ENCODE assay signal across 19 cellular contexts in the genomic region with DNA sequence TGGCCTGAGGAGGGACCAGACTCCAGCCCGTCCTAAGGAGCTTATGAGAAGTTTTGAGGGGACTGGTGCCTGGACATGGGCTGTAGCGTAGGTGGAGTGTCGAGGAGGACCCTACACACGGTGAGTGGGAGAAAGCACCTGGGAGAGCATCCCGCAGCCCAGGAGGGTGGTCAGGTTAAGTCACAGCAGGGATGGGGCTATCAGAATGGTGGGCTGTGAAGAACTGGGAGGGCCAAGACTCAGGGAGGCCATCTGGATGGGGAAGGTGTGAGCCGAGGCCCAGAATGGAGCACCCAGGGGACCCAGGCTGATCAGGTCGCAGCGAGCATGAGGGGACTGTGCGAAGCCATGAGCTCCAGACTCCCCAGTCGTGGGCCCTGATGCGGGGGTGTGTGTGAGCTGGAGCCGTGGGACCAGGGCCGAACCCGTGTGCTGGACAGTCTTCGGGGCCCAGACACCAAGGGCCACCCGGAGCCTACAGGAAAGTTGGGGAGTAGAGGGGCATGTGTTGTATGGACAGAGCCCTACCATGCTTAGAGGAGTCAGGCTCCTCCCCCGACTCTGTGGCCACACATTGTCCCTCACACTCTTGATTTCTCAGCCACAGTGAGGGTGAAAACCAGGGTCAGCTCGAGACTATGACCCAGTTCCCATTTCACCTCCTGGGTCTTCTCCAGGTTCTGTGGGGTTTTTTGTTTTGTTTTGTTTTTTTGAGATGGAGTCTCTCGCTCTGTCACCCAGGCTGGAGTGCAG. TPM values are rescaled to one million over a fixed set of nuclear protein-coding genes. Genes with fewer than 3 reads are reported as not detected.
A peak's percentile ranks its signal among the peaks of the same experiment; 100 is the strongest.
DNase-seq lines count a peak whose midpoint lies in the region; ATAC-seq lines count a peak whose summit lies in the region.
"Had no signal": no experiment of that assay in that cellular context is flagged by ENCODE, and none has a peak within 500 bp of the region (broad histone marks: within the 10 kb centered on the region; RNA-seq: fewer than 3 reads in every experiment).

No MANE protein-coding gene starts in this region.

- H3K9ac ChIP-seq in GM23248 (0 out of 2 replicates have a peak overlapping the region, but pooled peaks have one; percentile 12), neuronal stem cell (ENCODE audit: low read depth, low read length, poor library complexity) (no peak overlapping the region)
- H3K9ac ChIP-seq: parathyroid adenoma had no signal

- peak; percentile 16 for ATAC-seq in activated CD8-positive, alpha-beta memory T cell treated with anti-CD3 and anti-CD28 coated beads, Interleukin-2, amount 10 ng/mL, durations not matched to agents 7 days and 5 days
- ATAC-seq in GM19452 (IDR thresholded peaks at IDR 0.05; ENCODE audit: unreplicated experiment), result no peak
- ATAC-seq: A549 had no signal

- no peak overlapping the region for H3K4me3 Mint-ChIP-seq in activated CD8-positive, alpha-beta memory T cell treated with anti-CD3 and anti-CD28 coated beads, Interleukin-2, amount 10 ng/mL, durations not matched to agents 7 days and 5 days
- H3K4me3 Mint-ChIP-seq in dendritic cell treated with granulocyte-macrophage colony-stimulating factor and Interleukin-4, amounts not matched to agents 40 ng/mL and 50 ng/mL, for 4 days, result no peak overlapping the region
- H3K4me3 Mint-ChIP-seq: activated B cell treated with CpG ODN at 0.5 μM for 24 hours had no signal

- no peaks in the 10 kb centered on the region for H3K27me3 ChIP-seq in GM23248 (replicated peaks; ENCODE audit: insufficient read depth)
- no peaks in the 10 kb centered on the region for H3K27me3 ChIP-seq in neuronal stem cell (ENCODE audit: control insufficient read depth in 3 of 3, insufficient read depth in 3 of 3, low read depth in 1 of 3, low read length in 3 of 3)

- H3K4me3 ChIP-seq in GM23248, result no peak overlapping the region
- H3K4me3 ChIP-seq in neuronal stem cell (ENCODE audit: low read length in 2 of 2), result no peak overlapping the region
- H3K4me3 ChIP-seq: A549, skin epidermis had no signal

- H3F3A ChIP-seq in GM23248 (ENCODE audit: insufficient read depth), result no peaks in the 10 kb centered on the region

- DNase-seq in activated CD8-positive, alpha-beta memory T cell treated with anti-CD3 and anti-CD28 coated beads, Interleukin-2, amount 10 ng/mL, durations not matched to agents 7 days and 5 days, result no peak
- no peak for DNase-seq in activated CD8-positive, alpha-beta memory T cell treated with anti-CD3 and anti-CD28 coated beads for 24 hours
- no peak for DNase-seq in GM23248
- DNase-seq in neuronal stem cell (ENCODE audit: low spot score), result no peak
- no peak for DNase-seq in stimulated activated CD4-positive, alpha-beta T cell treated with anti-CD3 and anti-CD28 coated beads, Interleukin-1b, Interleukin-23, amount 100 ng/mL, for 48 hours
- no peak for DNase-seq in COR-L47 (lab: John Stamatoyannopoulos, UW)
- DNase-seq: activated B cell treated with CpG ODN at 0.5 μM for 24 hours; central memory CD4-positive, alpha-beta T cell; effector memory CD4-positive, alpha-beta T cell; GOT3; Kasumi-1; midbrain; NCI-H1436; T-helper 1 cell had no signal

- H3K36me3 ChIP-seq in GM23248 (ENCODE audit: low read depth) (no peaks in the 10 kb centered on the region), neuronal stem cell (replicated peaks in 1 of 2; ENCODE audit: control insufficient read depth in 2 of 2, insufficient read depth in 2 of 2, low read length in 2 of 2) (peaks cover 0 to 4% of the 10 kb centered on the region in 2 donors)

- H3K9me3 ChIP-seq in GM23248 (ENCODE audit: low read depth) (no peaks in the 10 kb centered on the region), neuronal stem cell (replicated peaks in 1 of 2; ENCODE audit: control insufficient read depth in 2 of 2, insufficient read depth in 1 of 2, low read depth in 1 of 2, low read length in 2 of 2) (peaks cover 3 to 10% of the 10 kb centered on the region in 2 donors)
- H3K9me3 ChIP-seq: A549 had no signal

- no peak overlapping the region for H4K91ac ChIP-seq in neuronal stem cell (ENCODE audit: low read depth, low read length, poor library complexity)

- H2BK120ac ChIP-seq in neuronal stem cell (ENCODE audit: low read depth, low read length), result no peak overlapping the region

- H2BK5ac ChIP-seq in neuronal stem cell (ENCODE audit: low read length), result no peak overlapping the region

- peak overlapping the region; percentile 79 for H3K18ac ChIP-seq in neuronal stem cell (ENCODE audit: low read length)

- peak overlapping the region; percentile 48 for H3K4me2 ChIP-seq in GM23248 (ENCODE audit: unreplicated experiment)
- no peak overlapping the region for H3K4me2 ChIP-seq in neuronal stem cell (ENCODE audit: insufficient read depth, low read length, poor library complexity, severe bottlenecking)
- H3K4me2 ChIP-seq: A549 had no signal

- H4K8ac ChIP-seq in neuronal stem cell (ENCODE audit: low read depth, low read length), result no peak overlapping the region

- in situ Hi-C loops in GM23248 (cut with MboI), result no loop called here

- intact Hi-C loops in dendritic cell treated with granulocyte-macrophage colony-stimulating factor and Interleukin-4, amounts not matched to agents 40 ng/mL and 50 ng/mL, for 4 days (cut with micrococcal nuclease), result no loop called here

- H2AK5ac ChIP-seq in neuronal stem cell (ENCODE audit: low read depth, low read length), result peak overlapping the region; percentile 72

- H3K9me3 Mint-ChIP-seq in activated CD8-positive, alpha-beta memory T cell treated with anti-CD3 and anti-CD28 coated beads, Interleukin-2, amount 10 ng/mL, durations not matched to agents 7 days and 5 days (ENCODE audit: low read depth), result peaks cover 4% of the 10 kb centered on the region
- no peaks in the 10 kb centered on the region for H3K9me3 Mint-ChIP-seq in dendritic cell treated with granulocyte-macrophage colony-stimulating factor and Interleukin-4, amounts not matched to agents 40 ng/mL and 50 ng/mL, for 4 days

- peaks cover 13% of the 10 kb centered on the region for H3K36me3 Mint-ChIP-seq in activated CD8-positive, alpha-beta memory T cell treated with anti-CD3 and anti-CD28 coated beads, Interleukin-2, amount 10 ng/mL, durations not matched to agents 7 days and 5 days
- H3K36me3 Mint-ChIP-seq in dendritic cell treated with granulocyte-macrophage colony-stimulating factor and Interleukin-4, amounts not matched to agents 40 ng/mL and 50 ng/mL, for 4 days (ENCODE audit: low read depth), result peaks cover 14% of the 10 kb centered on the region

- peaks cover 29% of the 10 kb centered on the region for H3K79me1 ChIP-seq in neuronal stem cell (ENCODE audit: low read depth, low read length)

- H2BK15ac ChIP-seq in neuronal stem cell (ENCODE audit: low read length), result peak overlapping the region; percentile 81

- H3K4ac ChIP-seq in neuronal stem cell (ENCODE audit: low read length), result peak overlapping the region; percentile 57

- peaks cover 99% of the 10 kb centered on the region for H3K79me2 ChIP-seq in GM23248 (ENCODE audit: insufficient read depth)

- H3K23ac ChIP-seq in neuronal stem cell (ENCODE audit: low read depth, low read length, poor library complexity), result peak overlapping the region; percentile 87

- H3K4me1 ChIP-seq in GM23248 (ENCODE audit: insufficient read depth), result peaks cover 25% of the 10 kb centered on the region
- H3K4me1 ChIP-seq in neuronal stem cell (ENCODE audit: control insufficient read depth in 2 of 2, insufficient read depth in 1 of 2, low read depth in 1 of 2, low read length in 2 of 2), result peaks cover 16 to 39% of the 10 kb centered on the region in 2 donors
- H3K4me1 ChIP-seq: A549, parathyroid adenoma had no signal

- H2AFZ ChIP-seq in GM23248 (no peak overlapping the region), neuronal stem cell (ENCODE audit: low read length) (no peak overlapping the region)
- H2AFZ ChIP-seq: parathyroid adenoma had no signal

- H2BK12ac ChIP-seq in neuronal stem cell (ENCODE audit: low read length), result no peak overlapping the region

- 92 to 97% methylated on average over 19 of the region's 19 CpGs for WGBS in GM23248 (ENCODE audit: low coverage in 1 of 2, low lambda C conversion rate in 2 of 2, missing lambda C conversion rate in 2 of 2), 2 experiments
- no CpG with 5 or more reads among the region's 19 CpGs for WGBS in neuronal stem cell (ENCODE audit: extremely low coverage in 2 of 2, insufficient read length in 2 of 2, insufficient replicate concordance in 1 of 2), 2 donors

- H3K27ac ChIP-seq in GM23248 (no peak overlapping the region), neuronal stem cell (replicated peaks; ENCODE audit: low read length) (no peak overlapping the region)
- H3K27ac ChIP-seq: A549, parathyroid adenoma had no signal

- peak overlapping the region; percentile 58 for H3K14ac ChIP-seq in neuronal stem cell (ENCODE audit: low read length)

- no peaks in the 10 kb centered on the region for H3K9me2 ChIP-seq in GM23248 (ENCODE audit: insufficient read depth)

- H3K27me3 Mint-ChIP-seq in activated CD8-positive, alpha-beta memory T cell treated with anti-CD3 and anti-CD28 coated beads, Interleukin-2, amount 10 ng/mL, durations not matched to agents 7 days and 5 days, result no peaks in the 10 kb centered on the region
- no peaks in the 10 kb centered on the region for H3K27me3 Mint-ChIP-seq in dendritic cell treated with granulocyte-macrophage colony-stimulating factor and Interleukin-4, amounts not matched to agents 40 ng/mL and 50 ng/mL, for 4 days
- H3K27me3 Mint-ChIP-seq: activated B cell treated with CpG ODN at 0.5 μM for 24 hours had no signal

- peaks cover 34% of the 10 kb centered on the region for H3K4me1 Mint-ChIP-seq in activated CD8-positive, alpha-beta memory T cell treated with anti-CD3 and anti-CD28 coated beads, Interleukin-2, amount 10 ng/mL, durations not matched to agents 7 days and 5 days
- H3K4me1 Mint-ChIP-seq in dendritic cell treated with granulocyte-macrophage colony-stimulating factor and Interleukin-4, amounts not matched to agents 40 ng/mL and 50 ng/mL, for 4 days (ENCODE audit: low read depth), result peaks cover 40% of the 10 kb centered on the region

- H3K27ac Mint-ChIP-seq in activated CD8-positive, alpha-beta memory T cell treated with anti-CD3 and anti-CD28 coated beads, Interleukin-2, amount 10 ng/mL, durations not matched to agents 7 days and 5 days, result no peak overlapping the region
- peak overlapping the region; percentile 2 for H3K27ac Mint-ChIP-seq in dendritic cell treated with granulocyte-macrophage colony-stimulating factor and Interleukin-4, amounts not matched to agents 40 ng/mL and 50 ng/mL, for 4 days
- H3K27ac Mint-ChIP-seq: activated B cell treated with CpG ODN at 0.5 μM for 24 hours had no signal

- CTCF ChIA-PET in activated CD8-positive, alpha-beta memory T cell treated with anti-CD3 and anti-CD28 coated beads, Interleukin-2, amount 10 ng/mL, durations not matched to agents 7 days and 5 days (lab: Charles Lee), result no interaction called here

- H4K20me1 ChIP-seq in GM23248 (ENCODE audit: insufficient read depth), result no peaks in the 10 kb centered on the region

RNA-seq across cellular contexts. Expression of a gene that starts 54.3 kb away (rescaled TPM):
- total RNA-seq in activated CD8-positive, alpha-beta memory T cell treated with anti-CD3 and anti-CD28 coated beads, Interleukin-2, amount 10 ng/mL, durations not matched to agents 7 days and 5 days, result 10 to 100 TPM; 20.6 to 40.2 TPM
- total RNA-seq in GM23248 (2014; rRNA removed; shearing (Covaris generic)), result 30.0 and 30.6 TPM in 2 replicates
- 3.3 and 4.7 TPM in 2 replicates for polyA plus RNA-seq in GM23248 (2016; fragmentation: Nextera tagmentation; extraction: Ambion mirVana)
- polyA plus RNA-seq in neuronal stem cell (2013, experiment 1 of 2), result 20.8 TPM
- 19.8 TPM for polyA plus RNA-seq in neuronal stem cell (2013, experiment 2 of 2)
